Comparison of ENCODE assay signal across 8 cellular contexts in genomic region chr3:123258811-123259420, GRCh38. TPM values are rescaled to one million over a fixed set of nuclear protein-coding genes. Genes with fewer than 3 reads are reported as not detected.
A peak's percentile ranks its signal among the peaks of the same experiment; 100 is the strongest.
DNase-seq lines count a peak whose midpoint lies in the region; ATAC-seq and TF ChIP-seq lines count a peak whose summit lies in the region.

No MANE protein-coding gene starts in this region.

- no peaks in the 10 kb centered on the region for H3K9me3 ChIP-seq in A673 (ENCODE audit: low read depth, low read length, poor library complexity, severe bottlenecking)
- H3K9me3 ChIP-seq in upper lobe of left lung, result no peaks in the 10 kb centered on the region

- H3K4me1 ChIP-seq in A673 (ENCODE audit: insufficient read depth, low read length, poor library complexity, severe bottlenecking) (peaks cover 21% of the 10 kb centered on the region), upper lobe of left lung (no peaks in the 10 kb centered on the region)

- no peak for TF ChIP-seq POLR2A in upper lobe of left lung (IDR thresholded peaks at IDR 0.05)

- intact Hi-C loops in A673 (cut with micrococcal nuclease; ENCODE audit: unreplicated experiment), result loop anchor here (5.0 kb wide), 2 partner anchors 107 to 232 kb away; partner anchors contain the start of gene SEMA5B

- peak in 1 of 2 donors; percentile 52 for ATAC-seq in upper lobe of left lung (ENCODE audit: low FRiP score in 2 of 2)
- ATAC-seq in GM19351 (IDR thresholded peaks at IDR 0.05; ENCODE audit: unreplicated experiment), result no peak

- H3K4me3 ChIP-seq in A673 (ENCODE audit: low read depth, low read length, poor library complexity, severe bottlenecking) (no peak overlapping the region), GM12865 (ENCODE audit: low read depth, low read length) (no peak overlapping the region), astrocyte of the cerebellum (ENCODE audit: low read depth, low read length) (no peak overlapping the region), kidney epithelial cell (ENCODE audit: low read depth, low read length) (no peak overlapping the region), upper lobe of left lung (no peak overlapping the region)

- no peak overlapping the region for H3K27ac ChIP-seq in A673 (ENCODE audit: low read depth, low read length, poor library complexity, severe bottlenecking)
- no peak overlapping the region for H3K27ac ChIP-seq in upper lobe of left lung

- no peak for TF ChIP-seq EP300 in upper lobe of left lung (IDR thresholded peaks at IDR 0.05)

- peak; percentile 80 for DNase-seq in A673 (ENCODE audit: low spot score)
- peak; percentile 37 for DNase-seq in GM12865 (ENCODE audit: low read depth)
- DNase-seq in NCI-H2171 (lab: John Stamatoyannopoulos, UW), result peak; percentile 56
- DNase-seq in astrocyte of the cerebellum (ENCODE audit: low read depth), result peak; percentile 60
- no peak for DNase-seq in kidney epithelial cell (ENCODE audit: low read depth)
- no peak for DNase-seq in upper lobe of left lung
- no peak for DNase-seq in stimulated activated naive CD4-positive, alpha-beta T cell treated with Interleukin-2 at 50 U/mL for 16 hours (lab: John Stamatoyannopoulos, UW)

- POLR2A ChIA-PET in A673 (lab: Charles Lee; ENCODE audit: low non-redundant PET), result no interaction called here

- no TSS peak for BruUV-seq in A673 (replicated peaks; lab: Mats Ljungman, UMichigan)

- no peaks in the 10 kb centered on the region for H3K36me3 ChIP-seq in A673 (ENCODE audit: insufficient read depth, low read length, poor library complexity, severe bottlenecking)
- no peaks in the 10 kb centered on the region for H3K36me3 ChIP-seq in kidney epithelial cell (ENCODE audit: control insufficient read depth, insufficient read depth, low read length)
- peaks cover 0 to 11% (median 0%) of the 10 kb centered on the region in 4 donors for H3K36me3 ChIP-seq in upper lobe of left lung

- peak; percentile 79 for TF ChIP-seq CTCF in A673 (conservative IDR thresholded peaks at IDR 0.05; ENCODE audit: low read depth, low read length)
- peak; percentile 25 for TF ChIP-seq CTCF in GM12865 (IDR thresholded peaks at IDR 0.05; ENCODE audit: insufficient read depth, low read depth, low read length, missing control alignments)
- peak; percentile 59 for TF ChIP-seq CTCF in astrocyte of the cerebellum (IDR thresholded peaks at IDR 0.05; ENCODE audit: low read depth, low read length, missing control alignments)
- peak; percentile 54 for TF ChIP-seq CTCF in kidney epithelial cell (IDR thresholded peaks at IDR 0.05; ENCODE audit: insufficient read depth, low read length, poor library complexity, severe bottlenecking)
- peak in 4 of 6 experiments; percentile 49 to 62 (median 56) for TF ChIP-seq CTCF in upper lobe of left lung (IDR thresholded peaks at IDR 0.05)

- H3K27me3 ChIP-seq in A673 (replicated peaks; ENCODE audit: insufficient read depth, low read depth, low read length, poor library complexity) (no peaks in the 10 kb centered on the region), kidney epithelial cell (ENCODE audit: control insufficient read depth, insufficient read depth, low read length) (no peaks in the 10 kb centered on the region), upper lobe of left lung (no peaks in the 10 kb centered on the region)

- CTCF ChIA-PET in A673 (lab: Charles Lee), result interaction anchor here (1.0 kb wide), 1 partner anchor 312 kb away, joined by 4 read pairs; no protein-coding TSS in a partner anchor

- WGBS in upper lobe of left lung, 2 donors, result 54 to 63% methylated on average over 3 of the region's 3 CpGs

- in situ Hi-C loops in astrocyte of the cerebellum (cut with HindIII; ENCODE audit: low sequenced_read_pairs), result no loop called here

RNA-seq across cellular contexts. Expression of gene SEC22A, which starts 57.2 kb away (rescaled TPM):
- total RNA-seq in A673 (2021) (21.0 and 21.6 TPM in 2 replicates), kidney epithelial cell (26.9 and 35.3 TPM in 2 replicates), upper lobe of left lung (10 to 100 TPM in 5 of 6 donors, 1 to 10 TPM in 1; 5.5 to 22.5 (median 12.3) TPM)

Comparison
In these comparisons a context has a peak if more than half of its experiments do, and no peak if none do; other contexts are left out.
1. DNase-seq: peak in A673 (single experiment), GM12865 (single experiment), NCI-H2171 (single experiment) and astrocyte of the cerebellum (single experiment); none in kidney epithelial cell (single experiment), upper lobe of left lung (0 of 2) and stimulated activated naive CD4-positive, alpha-beta T cell treated with Interleukin-2 at 50 U/mL for 16 hours (single experiment).
2. CTCF ChIP-seq: peak in every context shown above with its lines; median percentile 79 in A673; 59 in astrocyte of the cerebellum; 56 in upper lobe of left lung; 54 in kidney epithelial cell; 25 in GM12865.